Comparison of ENCODE assay signal across 25 cellular contexts in the genomic region with DNA sequence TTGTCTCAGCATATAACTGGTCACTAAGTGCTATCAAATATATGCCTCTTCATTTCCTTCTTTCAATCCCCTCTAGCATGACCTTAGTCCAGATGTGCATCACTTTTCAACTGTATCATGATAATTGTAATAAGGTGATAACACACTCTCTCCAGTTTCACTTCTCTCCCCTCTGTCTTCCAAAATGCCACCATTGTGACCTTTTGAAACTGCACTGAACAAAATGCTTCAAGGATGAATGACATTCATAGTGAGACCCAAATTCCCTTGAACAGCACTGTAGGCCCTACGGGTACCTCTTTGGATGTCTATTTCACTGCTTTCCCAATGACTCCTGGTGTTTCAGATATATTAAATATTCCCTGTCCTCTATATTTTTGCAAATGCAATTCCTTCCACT.
"Had no signal": no experiment of that assay in that cellular context is flagged by ENCODE, and none has a peak within 500 bp of the region (broad histone marks: within the 10 kb centered on the region; RNA-seq: fewer than 3 reads in every experiment).

No MANE protein-coding gene starts in this region.

- ATAC-seq: foreskin keratinocyte; gastroesophageal sphincter; heart left ventricle; left lobe of liver; mucosa of descending colon; natural killer cell treated with Interleukin-12 subunit alpha and Interleukin-12 subunit beta and Interleukin-15 and Interleukin-18, amount 100 ng/mL, for 72 hours; right cardiac atrium; stimulated activated effector memory CD8-positive, alpha-beta T cell treated with anti-CD3 and anti-CD28 coated beads, Interleukin-12 subunit alpha, Interleukin-12 subunit beta, amount 100 ng/mL, for 72 hours had no signal

- H3K27me3 ChIP-seq: esophagus muscularis mucosa, foreskin keratinocyte, gastroesophageal sphincter, heart left ventricle, hepatocyte, neutrophil, sigmoid colon, stomach, thyroid gland, vagina had no signal

- H3K36me3 ChIP-seq: esophagus muscularis mucosa, gastroesophageal sphincter, heart left ventricle, neutrophil, sigmoid colon, stomach, thyroid gland, vagina had no signal

- H3K9me3 ChIP-seq: neutrophil, thyroid gland, vagina had no signal

- H3K4me3 ChIP-seq: esophagus muscularis mucosa, gastroesophageal sphincter, heart left ventricle, hepatocyte, mucosa of descending colon, sigmoid colon, stomach, thyroid gland, vagina had no signal

- DNase-seq: dermis blood vessel endothelial cell; effector memory CD4-positive, alpha-beta T cell; foreskin keratinocyte; heart left ventricle; kidney; mesenchymal stem cell; mucosa of descending colon; naive B cell; right cardiac atrium; sigmoid colon; stimulated activated CD4-positive, alpha-beta T cell treated with anti-CD3 and anti-CD28 coated beads, Interleukin-2, amount 100 ng/mL, for 24 hours; stimulated activated CD4-positive, alpha-beta T cell treated with anti-CD3 and anti-CD28 coated beads, Interleukin-4, amount 100 ng/mL, for 24 hours; stimulated activated naive CD4-positive, alpha-beta T cell treated with Interleukin-2 at 50 U/mL for 16 hours; stomach; thyroid gland; trophoblast cell had no signal

- H3K4me1 ChIP-seq: esophagus muscularis mucosa, foreskin keratinocyte, gastroesophageal sphincter, heart left ventricle, parathyroid adenoma, sigmoid colon, stomach, thyroid gland, vagina had no signal

- H3K27ac ChIP-seq: esophagus muscularis mucosa, foreskin keratinocyte, gastroesophageal sphincter, heart left ventricle, hepatocyte, neutrophil, parathyroid adenoma, sigmoid colon, stomach, thyroid gland, vagina had no signal
